ENCODE assay signal across 8 cellular contexts in the genomic region with DNA sequence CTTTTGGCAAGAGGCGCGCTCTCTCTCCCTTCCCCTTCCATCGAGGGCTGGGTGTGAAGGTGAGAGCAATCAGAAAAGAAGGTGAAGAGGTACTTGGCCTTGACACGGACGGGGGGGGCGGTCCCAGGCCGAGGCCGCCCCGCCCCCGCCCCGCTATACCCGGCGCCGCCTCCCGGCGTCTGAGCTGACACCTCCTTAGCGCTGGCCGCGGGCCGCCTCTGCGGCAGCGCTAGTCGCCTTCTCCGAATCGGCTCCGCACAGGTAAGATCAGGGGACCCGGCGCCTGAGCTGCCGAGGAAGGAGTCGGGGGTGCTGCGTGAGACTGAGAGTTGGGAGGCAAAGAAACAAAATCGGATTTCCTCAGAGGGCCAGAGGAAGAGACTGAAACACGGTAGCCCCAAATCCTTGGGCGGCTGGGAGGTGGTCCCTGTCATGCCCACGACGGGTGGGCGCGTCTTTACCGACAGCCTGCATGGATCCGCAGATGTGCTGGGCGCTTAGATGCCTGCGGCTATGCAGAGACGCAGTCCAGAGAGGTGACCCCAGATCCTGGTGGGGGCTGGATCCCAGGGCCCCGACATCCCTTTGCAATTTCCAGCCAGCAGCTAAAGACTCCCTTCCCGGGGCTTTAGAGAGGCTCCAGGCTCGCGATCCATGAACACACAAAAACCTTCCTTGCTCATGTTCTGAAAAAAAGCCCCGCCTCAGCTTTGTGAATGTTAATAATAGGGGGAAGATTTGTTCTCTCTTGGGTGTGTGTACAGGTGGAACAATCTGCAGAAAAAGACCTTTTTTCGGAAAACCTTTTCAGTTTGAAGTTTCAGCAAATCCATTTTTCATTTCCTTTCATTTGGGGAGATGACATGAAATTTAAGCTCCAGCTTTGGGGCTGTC. TPM values are rescaled to one million over a fixed set of nuclear protein-coding genes. Genes with fewer than 3 reads are reported as not detected.
DNase-seq lines count a peak whose midpoint lies in the region; ATAC-seq, FAIRE-seq and TF ChIP-seq lines count a peak whose summit lies in the region.

A gene with protein sequence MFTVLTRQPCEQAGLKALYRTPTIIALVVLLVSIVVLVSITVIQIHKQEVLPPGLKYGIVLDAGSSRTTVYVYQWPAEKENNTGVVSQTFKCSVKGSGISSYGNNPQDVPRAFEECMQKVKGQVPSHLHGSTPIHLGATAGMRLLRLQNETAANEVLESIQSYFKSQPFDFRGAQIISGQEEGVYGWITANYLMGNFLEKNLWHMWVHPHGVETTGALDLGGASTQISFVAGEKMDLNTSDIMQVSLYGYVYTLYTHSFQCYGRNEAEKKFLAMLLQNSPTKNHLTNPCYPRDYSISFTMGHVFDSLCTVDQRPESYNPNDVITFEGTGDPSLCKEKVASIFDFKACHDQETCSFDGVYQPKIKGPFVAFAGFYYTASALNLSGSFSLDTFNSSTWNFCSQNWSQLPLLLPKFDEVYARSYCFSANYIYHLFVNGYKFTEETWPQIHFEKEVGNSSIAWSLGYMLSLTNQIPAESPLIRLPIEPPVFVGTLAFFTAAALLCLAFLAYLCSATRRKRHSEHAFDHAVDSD (plus strand): TSS at position 184 of the 894 bp plus-strand sequence. CDS start 874 bp downstream, outside the sequence.

- intact Hi-C loops in K562 (cut with micrococcal nuclease) = no loop called here

- H3K9me3 ChIP-seq in RWPE2 (ENCODE audit: severe bottlenecking) = no peaks in the 10 kb centered on the region
- H3K9me3 ChIP-seq in K562 (replicated peaks; ENCODE audit: control insufficient read depth, insufficient read depth, low read depth, low read length) = no peaks in the 10 kb centered on the region
- H3K9me3 ChIP-seq in iPS-18a (ENCODE audit: control insufficient read depth, low read depth, low read length) = no peaks in the 10 kb centered on the region

- H3K4me2 ChIP-seq in K562 (ENCODE audit: insufficient read depth, low read length) = peak within 1 kb of the TSS; percentile 66

- peaks cover 13% of the 10 kb centered on the region for H3K4me1 ChIP-seq in RWPE2 (ENCODE audit: insufficient read depth, poor library complexity, severe bottlenecking)
- H3K4me1 ChIP-seq in K562 (replicated peaks in 1 of 2; ENCODE audit: control insufficient read depth in 2 of 2, insufficient read depth in 2 of 2, low read length in 2 of 2) = peaks cover 20 to 26% of the 10 kb centered on the region in 2 experiments; a peak in 4 of 5 replicates
- H3K4me1 ChIP-seq in iPS-18a (ENCODE audit: control insufficient read depth, low read depth, low read length) = peaks cover 4% of the 10 kb centered on the region

- FAIRE-seq in K562 (lab: Jason Lieb, UNC) = no peak

- POLR2A ChIA-PET in K562 (lab: Yijun Ruan, JAX) = interaction anchor here (0.6 to 1.1 kb wide), 5 partner anchors 9 to 227 kb away, joined by 3 read pairs; no protein-coding TSS in a partner anchor

- ATAC-seq in RWPE2 (ENCODE audit: low read depth) (peak; percentile 77), K562 (peak; percentile 94)

- H2AFZ ChIP-seq in K562 (ENCODE audit: low read depth, low read length) = peak within 1 kb of the TSS; percentile 83

- TF ChIP-seq POLR2A in K562 (conservative IDR thresholded peaks at IDR 0.05) = no peak

- no peaks in the 10 kb centered on the region for H3K36me3 ChIP-seq in RWPE2 (ENCODE audit: low read depth)
- H3K36me3 ChIP-seq in K562 (ENCODE audit: control insufficient read depth, insufficient read depth, low read length) = no peaks in the 10 kb centered on the region
- H3K36me3 ChIP-seq in iPS-18a (ENCODE audit: control insufficient read depth, low read depth, low read length) = no peaks in the 10 kb centered on the region

- peak within 1 kb of the TSS; percentile 37 for H3K4me3 ChIP-seq in RWPE2 (ENCODE audit: severe bottlenecking)
- H3K4me3 ChIP-seq in K562 = peak within 1 kb of the TSS; percentile 35
- H3K4me3 ChIP-seq in iPS-18a (ENCODE audit: low read length) = peak within 1 kb of the TSS; percentile 73

- 29% methylated on average over 23 of the region's 49 CpGs for WGBS in K562 (ENCODE audit: insufficient coverage, low coverage, missing lambda C conversion rate)

- CTCF ChIA-PET in K562 (lab: Yijun Ruan, JAX; ENCODE audit: low intra/inter-chr PET ratio) = no interaction called here

- no peak for TF ChIP-seq EP300 in K562 (IDR thresholded peaks at IDR 0.05; ENCODE audit: low read length)

- H3K27ac ChIP-seq in RWPE2 (ENCODE audit: poor library complexity, severe bottlenecking) = peak within 1 kb of the TSS; percentile 6
- H3K27ac ChIP-seq in K562 (ENCODE audit: extremely low read depth, low read depth, low read length) = no peak within 1 kb of the TSS
- no peak within 1 kb of the TSS for H3K27ac ChIP-seq in iPS-18a (ENCODE audit: low read length)

- H3K79me2 ChIP-seq in K562 (ENCODE audit: control insufficient read depth, insufficient read depth, low read length) = no peaks in the 10 kb centered on the region

- TF ChIP-seq CTCF in RWPE2 (IDR thresholded peaks at IDR 0.05; ENCODE audit: poor library complexity, severe bottlenecking) = no peak
- TF ChIP-seq CTCF in K562 (IDR thresholded peaks at IDR 0.05 in 2 of 3, conservative IDR thresholded peaks at IDR 0.05 in 1 of 3; ENCODE audit: insufficient read depth in 2 of 3, low read depth in 1 of 3, low read length in 3 of 3) = peak in 2 of 3 experiments; percentile 12 to 30; a peak in 1 of 6 replicates

- BruUV-seq in K562 (replicated peaks; lab: Mats Ljungman, UMichigan) = no TSS peak

- TF ChIP-seq RAD21 in K562 (CRISPR knock-in tag; conservative IDR thresholded peaks at IDR 0.05 in 1 of 2, IDR thresholded peaks at IDR 0.05 in 1 of 2) = no peak

- in situ Hi-C loops in K562 (cut with MboI) = no loop called here

- no peaks in the 10 kb centered on the region for H3K9me1 ChIP-seq in K562 (ENCODE audit: control insufficient read depth, insufficient read depth, low read length)

- DNase-seq in COLO668 (lab: John Stamatoyannopoulos, UW; ENCODE audit: unreplicated experiment) = peak; percentile 39
- no peak for DNase-seq in RWPE2 (ENCODE audit: low spot score)
- DNase-seq in K562 (ENCODE audit: extremely low read depth in 1 of 4, low spot score in 3 of 4) = peak; percentile 82 to 90 (median 86)
- DNase-seq in stimulated activated CD4-positive, alpha-beta T cell treated with anti-CD3 and anti-CD28 coated beads, Interleukin-12 subunit alpha, Interleukin-12 subunit beta, amount 100 ng/mL, for 4 hours = peak; percentile 29
- no peak for DNase-seq in NCI-H187 (lab: John Stamatoyannopoulos, UW)
- no peak for DNase-seq in NCI-H1694 (lab: John Stamatoyannopoulos, UW)
- no peak for DNase-seq in NCI-H2171 (lab: John Stamatoyannopoulos, UW)

- H3K27me3 ChIP-seq in RWPE2 (ENCODE audit: insufficient read depth, poor library complexity, severe bottlenecking) (no peaks in the 10 kb centered on the region), K562 (ENCODE audit: control insufficient read depth in 2 of 2, insufficient read depth in 2 of 2, low read length in 2 of 2) (no peaks in the 10 kb centered on the region), iPS-18a (ENCODE audit: control insufficient read depth, insufficient read depth, low read length) (peaks cover 40% of the 10 kb centered on the region)

- H3K9ac ChIP-seq in K562 (ENCODE audit: insufficient read depth in 1 of 2, low read depth in 2 of 2, low read length in 2 of 2) (peak within 1 kb of the TSS; percentile 33 to 86; a peak in 3 of 4 replicates), iPS-18a (ENCODE audit: low read length) (no peak within 1 kb of the TSS)

- H4K20me1 ChIP-seq in K562 (replicated peaks; ENCODE audit: control insufficient read depth, insufficient read depth, low read length) = no peaks in the 10 kb centered on the region

TF ChIP-seq in K562, 482 proteins besides CTCF, POLR2A, EP300 and RAD21 (continues in another document):
- TF ChIP-seq ZFX (CRISPR knock-in tag; IDR thresholded peaks at IDR 0.05) (peak; percentile 53), RBFOX2 (IDR thresholded peaks at IDR 0.05; ENCODE audit: low read depth, low read length) (peak; percentile 70), MYC (IDR thresholded peaks at IDR 0.05; ENCODE audit: low read depth, low read length) (no peak), MYC (CRISPR knock-in tag; IDR thresholded peaks at IDR 0.05; ENCODE audit: borderline replicate concordance, low read depth) (no peak), ZNF282 (CRISPR knock-in tag; IDR thresholded peaks at IDR 0.05) (no peak), POLR2G (IDR thresholded peaks at IDR 0.05; ENCODE audit: low read depth, low read length) (peak; percentile 73)
- TF ChIP-seq, protein P1, sequence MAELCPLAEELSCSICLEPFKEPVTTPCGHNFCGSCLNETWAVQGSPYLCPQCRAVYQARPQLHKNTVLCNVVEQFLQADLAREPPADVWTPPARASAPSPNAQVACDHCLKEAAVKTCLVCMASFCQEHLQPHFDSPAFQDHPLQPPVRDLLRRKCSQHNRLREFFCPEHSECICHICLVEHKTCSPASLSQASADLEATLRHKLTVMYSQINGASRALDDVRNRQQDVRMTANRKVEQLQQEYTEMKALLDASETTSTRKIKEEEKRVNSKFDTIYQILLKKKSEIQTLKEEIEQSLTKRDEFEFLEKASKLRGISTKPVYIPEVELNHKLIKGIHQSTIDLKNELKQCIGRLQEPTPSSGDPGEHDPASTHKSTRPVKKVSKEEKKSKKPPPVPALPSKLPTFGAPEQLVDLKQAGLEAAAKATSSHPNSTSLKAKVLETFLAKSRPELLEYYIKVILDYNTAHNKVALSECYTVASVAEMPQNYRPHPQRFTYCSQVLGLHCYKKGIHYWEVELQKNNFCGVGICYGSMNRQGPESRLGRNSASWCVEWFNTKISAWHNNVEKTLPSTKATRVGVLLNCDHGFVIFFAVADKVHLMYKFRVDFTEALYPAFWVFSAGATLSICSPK (IDR thresholded peaks at IDR 0.05; ENCODE audit: borderline replicate concordance) = no peak

RNA-seq across cellular contexts. Expression of the gene that starts here (rescaled TPM):
- total RNA-seq in K562 (2011; cell fraction: chromatin; rRNA removed; ENCODE audit: low replicate concordance) = 2.9 and 3.1 TPM in 2 replicates
- total RNA-seq in K562 (2011; cell fraction: nucleolus; rRNA removed) = 2.2 and 3.3 TPM in 2 replicates
- 4.2 and 4.3 TPM in 2 replicates for total RNA-seq in K562 (2011; cell fraction: nucleoplasm; rRNA removed)
- total RNA-seq in K562 (2014; rRNA removed) (0.23 and 0.29 TPM in 2 replicates), K562 (2014; rRNA removed; fragmentation: Illumina TruSeq; extraction: Trizol) (0.48 and 0.76 TPM in 2 replicates), K562 (2015; rRNA removed; fragmentation: Illumina TruSeq; extraction: Trizol) (0.45 and 0.58 TPM in 2 replicates), K562 (2021) (0.44 and 0.51 TPM in 2 replicates)
- polyA plus RNA-seq in K562 (2011; rRNA removed) (0.35 and 2.1 TPM in 2 replicates), K562 (2014; fragmentation: Illumina TruSeq; extraction: Trizol) (0.76 and 1.0 TPM in 2 replicates), K562 (2014; fragmentation: Nextera tagmentation; extraction: Ambion mirVana) (under 1 TPM; 0.56 to 0.73 TPM), K562 (2014; rRNA removed) (0.50 and 0.58 TPM in 2 replicates)
- polyA plus RNA-seq in K562 (2011; cell fraction: cytosol; rRNA removed) = 0.32 and 1.1 TPM in 2 replicates
- 0.81 and 2.0 TPM in 2 replicates for polyA plus RNA-seq in K562 (2011; cell fraction: nucleus; rRNA removed)
- 0.43 and 0.78 TPM in 2 replicates for polyA plus RNA-seq in K562 (2012)
- 0.30 and 2.0 TPM in 2 replicates for polyA minus RNA-seq in K562 (2011; rRNA and poly(A)+ RNA removed)
- 0.57 TPM in 1 of 2 replicates, not detected in the other for polyA minus RNA-seq in K562 (2011; cell fraction: cytosol; rRNA and poly(A)+ RNA removed)
- 0.11 and 0.54 TPM in 2 replicates for polyA minus RNA-seq in K562 (2011; cell fraction: nucleus; rRNA and poly(A)+ RNA removed)

Comparison
In these comparisons a context has a peak if more than half of its experiments do, and no peak if none do; other contexts are left out.
1. DNase-seq: peak in COLO668 (single experiment), K562 (4 of 4) and stimulated activated CD4-positive, alpha-beta T cell treated with anti-CD3 and anti-CD28 coated beads, Interleukin-12 subunit alpha, Interleukin-12 subunit beta, amount 100 ng/mL, for 4 hours (single experiment); none in RWPE2 (single experiment), NCI-H187 (0 of 2), NCI-H1694 (single experiment) and NCI-H2171 (single experiment).
2. Peak in every context shown above with its lines, with median percentiles within 50 percentile points of each other: H3K4me3 ChIP-seq.